In genomic region chr17:76385892-76386786, GRCh38 we compare ENCODE assay signal across 8 cellular contexts. TPM values are rescaled to one million over a fixed set of nuclear protein-coding genes. Genes with fewer than 3 reads are reported as not detected.
A peak's percentile ranks its signal among the peaks of the same experiment; 100 is the strongest.
DNase-seq lines count a peak whose midpoint lies in the region; ATAC-seq and TF ChIP-seq lines count a peak whose summit lies in the region.

No MANE protein-coding gene starts in this region.

- H3K4me3 Mint-ChIP-seq in CD4-positive, CD25-positive, alpha-beta regulatory T cell = peak overlapping the region; percentile 56 to 79 (median 75)
- peak overlapping the region; percentile 11 for H3K4me3 Mint-ChIP-seq in nephron progenitor cell

- no TSS peak for BruUV-seq in PC-9 (replicated peaks; lab: Mats Ljungman, UMichigan)

- no peaks in the 10 kb centered on the region for H4K20me1 ChIP-seq in PC-9 (ENCODE audit: insufficient read depth)

- CTCF ChIA-PET in PC-9 (lab: Charles Lee) = interaction anchor here (1.0 to 1.5 kb wide), 5 partner anchors 10 to 22 kb away, joined by 3 to 18 read pairs (median 4); no protein-coding TSS in a partner anchor

- no peaks in the 10 kb centered on the region for H3K9me3 ChIP-seq in CD4-positive, CD25-positive, alpha-beta regulatory T cell (ENCODE audit: control insufficient read depth in 2 of 2, low read length in 2 of 2)
- H3K9me3 ChIP-seq in PC-9 (ENCODE audit: insufficient read depth, low read depth) (no peaks in the 10 kb centered on the region), esophagus muscularis mucosa (no peaks in the 10 kb centered on the region)

- no peaks in the 10 kb centered on the region for H3K9me2 ChIP-seq in PC-9 (ENCODE audit: insufficient read depth)

- H3K4me1 Mint-ChIP-seq in CD4-positive, CD25-positive, alpha-beta regulatory T cell = peaks cover 0 to 12% (median 3%) of the 10 kb centered on the region in 4 donors
- peaks cover 27% of the 10 kb centered on the region for H3K4me1 Mint-ChIP-seq in nephron progenitor cell

- DNase-seq in CD4-positive, CD25-positive, alpha-beta regulatory T cell = peak; percentile 65 to 85 (median 78)
- DNase-seq in HL-60 (ENCODE audit: low read depth in 1 of 2, low spot score in 1 of 2) (peak in 1 of 2 experiments; percentile 86), PC-9 (peak; percentile 57 to 80), esophagus muscularis mucosa (ENCODE audit: extremely low spot score) (peak; percentile 95), nephron progenitor cell (peak; percentile 85), stromal cell of bone marrow (ENCODE audit: low read depth) (peak; percentile 75)
- peak; percentile 85 for DNase-seq in activated T-cell treated with anti-CD3 and anti-CD28 coated beads, Interleukin-2, amount 50 U/mL, for 1 hour

- H3K79me2 ChIP-seq in PC-9 (ENCODE audit: low read depth) = no peaks in the 10 kb centered on the region

- H3F3A ChIP-seq in PC-9 (ENCODE audit: insufficient read depth, low read depth) = no peaks in the 10 kb centered on the region; the same call in 1 of the 2 replicates

- no peak overlapping the region for H3K4me3 ChIP-seq in CD4-positive, CD25-positive, alpha-beta regulatory T cell (ENCODE audit: low read depth, low read length)
- H3K4me3 ChIP-seq in HL-60 (replicated peaks; ENCODE audit: insufficient read depth, low read length) (peak overlapping the region; percentile 58; the same call in 1 of the 2 replicates), PC-9 (peak overlapping the region; percentile 68), esophagus muscularis mucosa (peak overlapping the region; percentile 64 to 73 (median 68))

- H3K27ac Mint-ChIP-seq in CD4-positive, CD25-positive, alpha-beta regulatory T cell = no peak overlapping the region
- no peak overlapping the region for H3K27ac Mint-ChIP-seq in nephron progenitor cell

- no peak for TF ChIP-seq EP300 in esophagus muscularis mucosa (IDR thresholded peaks at IDR 0.05)

- H3K27me3 ChIP-seq in CD4-positive, CD25-positive, alpha-beta regulatory T cell (ENCODE audit: control insufficient read depth, insufficient read depth, low read length) = no peaks in the 10 kb centered on the region
- H3K27me3 ChIP-seq in HL-60 (ENCODE audit: insufficient read depth, poor library complexity, severe bottlenecking) (peaks cover 7% of the 10 kb centered on the region), PC-9 (ENCODE audit: insufficient read depth, low read depth) (no peaks in the 10 kb centered on the region), esophagus muscularis mucosa (peaks cover 0 to 42% (median 4%) of the 10 kb centered on the region in 4 donors)

- H3K27ac ChIP-seq in CD4-positive, CD25-positive, alpha-beta regulatory T cell (ENCODE audit: insufficient read depth, low read length, poor library complexity, severe bottlenecking) = no peak overlapping the region
- no peak overlapping the region for H3K27ac ChIP-seq in HL-60 (replicated peaks)
- no peak overlapping the region for H3K27ac ChIP-seq in PC-9
- H3K27ac ChIP-seq in esophagus muscularis mucosa (replicated peaks in 1 of 4) = peak overlapping the region; percentile 79 to 91 (median 84)

- peak overlapping the region; percentile 95 for H3K4me2 ChIP-seq in PC-9

- POLR2A ChIA-PET in PC-9 (lab: Charles Lee; ENCODE audit: unreplicated experiment) = no interaction called here

- peak; percentile 38 to 58 for ATAC-seq in CD4-positive, CD25-positive, alpha-beta regulatory T cell (ENCODE audit: low read depth in 2 of 2)
- ATAC-seq in GM21717 (IDR thresholded peaks at IDR 0.05; ENCODE audit: unreplicated experiment) = no peak

- H3K9me3 Mint-ChIP-seq in CD4-positive, CD25-positive, alpha-beta regulatory T cell = no peaks in the 10 kb centered on the region
- H3K9me3 Mint-ChIP-seq in nephron progenitor cell = no peaks in the 10 kb centered on the region

- peak; percentile 79 for TF ChIP-seq CTCF in HL-60 (IDR thresholded peaks at IDR 0.05; ENCODE audit: insufficient read depth, low read length)
- peak; percentile 86 for TF ChIP-seq CTCF in PC-9 (conservative IDR thresholded peaks at IDR 0.05)
- TF ChIP-seq CTCF in esophagus muscularis mucosa (IDR thresholded peaks at IDR 0.05) = peak; percentile 74 to 96 (median 82)
- peak; percentile 78 for TF ChIP-seq CTCF in nephron progenitor cell (IDR thresholded peaks at IDR 0.05)

- peaks cover 36% of the 10 kb centered on the region for H3K4me1 ChIP-seq in CD4-positive, CD25-positive, alpha-beta regulatory T cell (ENCODE audit: control insufficient read depth, insufficient read depth, low read length, poor library complexity, severe bottlenecking)
- peaks cover 4% of the 10 kb centered on the region; the same call in 1 of the 2 replicates for H3K4me1 ChIP-seq in PC-9 (replicated peaks; ENCODE audit: insufficient read depth)
- peaks cover 32 to 63% (median 56%) of the 10 kb centered on the region in 4 donors for H3K4me1 ChIP-seq in esophagus muscularis mucosa

- peaks cover 10% of the 10 kb centered on the region for H3K27me3 Mint-ChIP-seq in CD4-positive, CD25-positive, alpha-beta regulatory T cell
- peaks cover 55% of the 10 kb centered on the region for H3K27me3 Mint-ChIP-seq in nephron progenitor cell (ENCODE audit: low read depth, poor library complexity)

- WGBS in esophagus muscularis mucosa = 23% methylated on average over 41 of the region's 52 CpGs

- no peak overlapping the region for H2AFZ ChIP-seq in PC-9

- TF ChIP-seq POLR2A in esophagus muscularis mucosa (IDR thresholded peaks at IDR 0.05; ENCODE audit: low read depth) = no peak

- H3K36me3 ChIP-seq in CD4-positive, CD25-positive, alpha-beta regulatory T cell (ENCODE audit: control insufficient read depth, insufficient read depth, low read length) = peaks cover 3% of the 10 kb centered on the region
- H3K36me3 ChIP-seq in PC-9 (ENCODE audit: low read depth) (no peaks in the 10 kb centered on the region), esophagus muscularis mucosa (peaks cover 0 to 24% (median 15%) of the 10 kb centered on the region in 4 donors)

- H3K36me3 Mint-ChIP-seq in CD4-positive, CD25-positive, alpha-beta regulatory T cell = peaks cover 8% of the 10 kb centered on the region
- H3K36me3 Mint-ChIP-seq in nephron progenitor cell (ENCODE audit: low read depth) = peaks cover 20% of the 10 kb centered on the region

- intact Hi-C loops in PC-9 (cut with micrococcal nuclease; ENCODE audit: unreplicated experiment) = no loop called here
- intact Hi-C loops in esophagus muscularis mucosa (cut with DNase I) = loop anchor here (5.0 kb wide), 1 partner anchor 34 kb away; the partner anchor contains the start of gene PRPSAP1

RNA-seq across cellular contexts. Expression of gene SPHK1, which starts 1.7 kb away (rescaled TPM):
- 0.52 TPM for total RNA-seq in CD4-positive, CD25-positive, alpha-beta regulatory T cell
- polyA plus RNA-seq in CD4-positive, CD25-positive, alpha-beta regulatory T cell = under 1 TPM in 2 of 4 donors, not detected in 2; 0.09 to 0.12 TPM
- total RNA-seq in PC-9 (2021) (5.5 and 9.3 TPM in 2 replicates), esophagus muscularis mucosa (10 to 100 TPM; 10.8 to 33.8 (median 16.5) TPM)

RNA-seq across cellular contexts. Expression of gene PRPSAP1, which starts 32.4 kb away (rescaled TPM):
- 37.1 TPM for total RNA-seq in CD4-positive, CD25-positive, alpha-beta regulatory T cell
- 10 to 100 TPM; 41.4 to 56.1 (median 54.0) TPM for polyA plus RNA-seq in CD4-positive, CD25-positive, alpha-beta regulatory T cell
- total RNA-seq in PC-9 (2021) (63.3 and 73.0 TPM in 2 replicates), esophagus muscularis mucosa (10 to 100 TPM; 37.3 to 71.4 (median 50.4) TPM)

Comparison
In these comparisons a context has a peak if more than half of its experiments do, and no peak if none do; other contexts are left out.
1. H3K27ac ChIP-seq: peak in esophagus muscularis mucosa (4 of 4); none in CD4-positive, CD25-positive, alpha-beta regulatory T cell (single experiment), HL-60 (single experiment) and PC-9 (single experiment).
2. Peak in every context shown above with its lines, with median percentiles within 50 percentile points of each other: CTCF ChIP-seq.